1 cellular context compared by ENCODE assay signal in genomic region chr6:88725111-88725711, GRCh38.
A peak's percentile ranks its signal among the peaks of the same experiment; 100 is the strongest.
TF ChIP-seq lines count a peak whose summit lies in the region.

No MANE protein-coding gene starts in this region.

TF ChIP-seq in GM23338, 12 proteins besides CTCF, POLR2A, EP300 and RAD21 (continued from another document):
- TF ChIP-seq ZNF462 (CRISPR knock-in tag; IDR thresholded peaks at IDR 0.05) (peak; percentile 77; the same call in 1 of the 2 replicates), ZNF114 (CRISPR knock-in tag; IDR thresholded peaks at IDR 0.05) (peak; percentile 77; the same call in 1 of the 2 replicates)
